ENCODE assay signal across 13 cellular contexts in the genomic region with DNA sequence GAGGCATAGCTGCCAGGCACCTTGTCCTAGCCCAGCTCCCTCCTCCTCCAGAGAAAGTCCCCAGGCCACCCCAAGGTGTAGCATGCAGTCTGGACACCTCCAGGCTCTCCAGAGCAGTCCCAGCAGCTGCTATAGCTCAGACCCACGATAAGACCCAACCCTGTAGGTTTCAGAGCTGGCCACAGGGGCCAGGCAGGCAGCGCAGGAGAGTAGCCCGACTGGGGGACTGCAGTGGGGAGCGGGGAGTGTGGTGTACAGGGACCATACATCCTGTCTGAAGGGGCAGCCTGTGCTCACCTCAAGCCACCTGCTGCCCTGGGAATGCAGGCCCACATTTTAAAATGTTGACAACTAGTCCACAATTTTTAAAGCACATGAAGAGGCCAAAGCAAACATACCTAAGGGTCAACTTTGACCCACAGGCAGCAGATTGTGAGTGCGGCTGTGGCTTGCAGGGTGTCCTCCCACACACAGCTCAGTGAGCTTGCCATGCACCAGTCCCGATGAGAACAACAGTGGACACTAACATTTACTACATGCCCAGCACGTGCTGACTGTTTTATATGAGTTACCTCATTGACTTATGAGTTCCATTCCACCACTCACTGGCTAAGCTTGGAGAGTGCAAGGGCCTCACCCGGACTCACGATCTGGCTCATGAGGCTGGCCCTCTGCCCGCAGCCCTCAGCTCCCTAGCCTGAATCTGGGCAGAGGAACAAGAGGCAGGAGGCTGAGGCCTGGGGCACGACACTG.
DNase-seq lines count a peak whose midpoint lies in the region; ATAC-seq and TF ChIP-seq lines count a peak whose summit lies in the region.
"Had no signal": no experiment of that assay in that cellular context is flagged by ENCODE, and none has a peak within 500 bp of the region (broad histone marks: within the 10 kb centered on the region; RNA-seq: fewer than 3 reads in every experiment).

No MANE protein-coding gene starts in this region.

- no peaks in the 10 kb centered on the region for H3K79me2 ChIP-seq in H9 (ENCODE audit: insufficient read depth, low read length)

- no peaks in the 10 kb centered on the region for H3K79me1 ChIP-seq in H9 (ENCODE audit: insufficient read depth, low read depth, low read length, poor library complexity, severe bottlenecking)

- H3K27me3 Mint-ChIP-seq in H9 (ENCODE audit: low read depth): no peaks in the 10 kb centered on the region
- H3K27me3 Mint-ChIP-seq: activated naive CD8-positive, alpha-beta T cell treated with anti-CD3 and anti-CD28 coated beads, Interleukin-2, amount 10 ng/mL, durations not matched to agents 7 days and 5 days had no signal

- H3K27me3 ChIP-seq in H9 (ENCODE audit: insufficient read depth, low read length) (no peaks in the 10 kb centered on the region), brain microvascular endothelial cell (replicated peaks) (no peaks in the 10 kb centered on the region)
- H3K27me3 ChIP-seq: SJCRH30 had no signal

- no peak overlapping the region for H3K4me2 ChIP-seq in H9 (ENCODE audit: insufficient read depth, insufficient read length, low read length)

- no peaks in the 10 kb centered on the region for H3K36me3 ChIP-seq in brain microvascular endothelial cell (replicated peaks)
- H3K36me3 ChIP-seq: SJCRH30 had no signal

- H3T11ph ChIP-seq in H9 (ENCODE audit: low read length): no peak overlapping the region

- H2AK5ac ChIP-seq in H9 (ENCODE audit: insufficient read length, low read length): no peak overlapping the region

- H3K27ac Mint-ChIP-seq in H9: peak overlapping the region in 1 of 3 experiments; percentile 56; a peak in 2 of 7 replicates
- H3K27ac Mint-ChIP-seq: activated naive CD8-positive, alpha-beta T cell treated with anti-CD3 and anti-CD28 coated beads, Interleukin-2, amount 10 ng/mL, durations not matched to agents 7 days and 5 days had no signal

- H3K27ac ChIP-seq in H9 (ENCODE audit: insufficient read length, low read depth, low read length) (no peak overlapping the region), brain microvascular endothelial cell (no peak overlapping the region)
- H3K27ac ChIP-seq: SJCRH30 had no signal

- H3K4me1 ChIP-seq in H9 (ENCODE audit: insufficient read depth, low read length): no peaks in the 10 kb centered on the region

- no peak overlapping the region for H3K4me3 Mint-ChIP-seq in H9
- H3K4me3 Mint-ChIP-seq: activated naive CD8-positive, alpha-beta T cell treated with anti-CD3 and anti-CD28 coated beads, Interleukin-2, amount 10 ng/mL, durations not matched to agents 7 days and 5 days had no signal

- no peak overlapping the region for H2BK20ac ChIP-seq in H9 (ENCODE audit: low read depth, low read length, poor library complexity, severe bottlenecking)

- no peak overlapping the region for H3K23ac ChIP-seq in H9 (ENCODE audit: insufficient read length, low read depth, low read length)

- H4K91ac ChIP-seq in H9 (ENCODE audit: insufficient read length, low read depth, low read length): no peak overlapping the region

- in situ Hi-C loops in brain microvascular endothelial cell (cut with HindIII; ENCODE audit: low pct_ligation_motif_present, low sequenced_read_pairs): no loop called here

- H3K9ac ChIP-seq in H9 (ENCODE audit: extremely low read depth, insufficient read length, low read length): no peak overlapping the region

- H3K4ac ChIP-seq in H9 (ENCODE audit: low read depth, low read length): no peak overlapping the region

- H2AFZ ChIP-seq in H9 (ENCODE audit: low read length): no peak overlapping the region

- no peak overlapping the region for H4K8ac ChIP-seq in H9 (replicated peaks; ENCODE audit: insufficient read length, low read depth, low read length)

- H3K4me3 ChIP-seq in brain microvascular endothelial cell (ENCODE audit: low read depth, low read length): no peak overlapping the region
- H3K4me3 ChIP-seq: SJCRH30 had no signal

- no peaks in the 10 kb centered on the region; a peak in 1 of 4 replicates for H3K4me1 Mint-ChIP-seq in H9
- H3K4me1 Mint-ChIP-seq: activated naive CD8-positive, alpha-beta T cell treated with anti-CD3 and anti-CD28 coated beads, Interleukin-2, amount 10 ng/mL, durations not matched to agents 7 days and 5 days had no signal

- no CpG with 5 or more reads among the region's 11 CpGs for WGBS in H9 (ENCODE audit: extremely low coverage, insufficient read length, low lambda C conversion rate)

- no peaks in the 10 kb centered on the region for H3K9me3 ChIP-seq in H9 (ENCODE audit: control insufficient read depth, low read depth, low read length)
- H3K9me3 ChIP-seq: SJCRH30 had no signal

- H3K56ac ChIP-seq in H9 (ENCODE audit: insufficient read length, low read depth, low read length): no peak overlapping the region

- peak overlapping the region; percentile 45; the same call in 1 of the 2 replicates for H3K14ac ChIP-seq in H9 (ENCODE audit: insufficient read depth, low read length)

- no peak for ATAC-seq in GM19035 (IDR thresholded peaks at IDR 0.05; ENCODE audit: unreplicated experiment)

- no peaks in the 10 kb centered on the region for H3K36me3 Mint-ChIP-seq in H9 (ENCODE audit: insufficient read depth in 1 of 3, low read depth in 3 of 3)

- H3K18ac ChIP-seq in H9 (ENCODE audit: insufficient read length, low read depth, low read length): no peak overlapping the region

- no peak overlapping the region for H2BK12ac ChIP-seq in H9 (ENCODE audit: insufficient read length, low read depth, low read length)

- no peak overlapping the region for H2BK120ac ChIP-seq in H9 (ENCODE audit: low read depth, low read length, poor library complexity, severe bottlenecking)

- no peak for DNase-seq in H9
- DNase-seq in brain microvascular endothelial cell: peak; percentile 11
- DNase-seq in kidney glomerular epithelial cell (lab: John Stamatoyannopoulos, UW): peak; percentile 37
- DNase-seq in stromal cell of bone marrow (ENCODE audit: low read depth): peak; percentile 33
- DNase-seq in DMS153 treated with DMSO at 0.1 percent for 48 hours (lab: John Stamatoyannopoulos, UW; ENCODE audit: unreplicated experiment): no peak
- no peak for DNase-seq in activated CD4-positive, CD25-positive, alpha-beta regulatory T cell (lab: John Stamatoyannopoulos, UW)
- DNase-seq in activated CD4-positive, alpha-beta T cell treated with anti-CD3 and anti-CD28 coated beads for 4 hours: no peak
- DNase-seq: activated CD4-positive, alpha-beta T cell treated with anti-CD3 and anti-CD28 coated beads for 48 hours; activated naive CD8-positive, alpha-beta T cell treated with anti-CD3 and anti-CD28 coated beads, Interleukin-2, amount 10 ng/mL, durations not matched to agents 7 days and 5 days; NCI-H2081; SJCRH30; stimulated activated CD4-positive, alpha-beta T cell treated with anti-CD3 and anti-CD28 coated beads, Interleukin-4, amount 100 ng/mL, for 24 hours had no signal

- TF ChIP-seq CTCF in H9 (conservative IDR thresholded peaks at IDR 0.05) (no peak), brain microvascular endothelial cell (IDR thresholded peaks at IDR 0.05; ENCODE audit: low read depth, low read length, missing control alignments) (no peak)

- no peaks in the 10 kb centered on the region for H3K9me3 Mint-ChIP-seq in H9
- H3K9me3 Mint-ChIP-seq: activated naive CD8-positive, alpha-beta T cell treated with anti-CD3 and anti-CD28 coated beads, Interleukin-2, amount 10 ng/mL, durations not matched to agents 7 days and 5 days had no signal

- H2BK5ac ChIP-seq in H9 (ENCODE audit: insufficient read length, low read length): no peak overlapping the region

- H4K20me1 ChIP-seq in H9 (ENCODE audit: control insufficient read depth, insufficient read depth, insufficient read length): no peaks in the 10 kb centered on the region

- H4K5ac ChIP-seq in H9 (ENCODE audit: insufficient read length, low read depth, low read length): no peak overlapping the region

- H2BK15ac ChIP-seq in H9 (ENCODE audit: low read depth, low read length): no peak overlapping the region

- H3K23me2 ChIP-seq in H9 (ENCODE audit: insufficient read length, low read depth, low read length, poor library complexity, severe bottlenecking): no peaks in the 10 kb centered on the region

Comparison
In these comparisons a context has a peak if more than half of its experiments do, and no peak if none do; other contexts are left out.
1. DNase-seq: peak in brain microvascular endothelial cell (single experiment), kidney glomerular epithelial cell (single experiment) and stromal cell of bone marrow (single experiment); none in H9 (single experiment), DMS153 treated with DMSO at 0.1 percent for 48 hours (single experiment), activated CD4-positive, CD25-positive, alpha-beta regulatory T cell (0 of 4) and activated CD4-positive, alpha-beta T cell treated with anti-CD3 and anti-CD28 coated beads for 4 hours (0 of 2).